ENCODE assay signal across 18 cellular contexts in genomic region chr2:237870754-237871651, GRCh38. TPM values are rescaled to one million over a fixed set of nuclear protein-coding genes. Genes with fewer than 3 reads are reported as not detected.
DNase-seq lines count a peak whose midpoint lies in the region; ATAC-seq and TF ChIP-seq lines count a peak whose summit lies in the region.
"Had no signal": no experiment of that assay in that cellular context is flagged by ENCODE, and none has a peak within 500 bp of the region (broad histone marks: within the 10 kb centered on the region; RNA-seq: fewer than 3 reads in every experiment).

No MANE protein-coding gene starts in this region.

- H3K9me3 Mint-ChIP-seq in activated CD8-positive, alpha-beta T cell treated with anti-CD3 and anti-CD28 coated beads, Interleukin-2, amount 10 ng/mL, durations not matched to agents 7 days and 5 days (ENCODE audit: insufficient read depth): no peaks in the 10 kb centered on the region
- H3K9me3 Mint-ChIP-seq in activated CD8-positive, alpha-beta T cell treated with anti-CD3 and anti-CD28 coated beads for 36 hours: no peaks in the 10 kb centered on the region
- no peaks in the 10 kb centered on the region for H3K9me3 Mint-ChIP-seq in activated CD8-positive, alpha-beta memory T cell treated with anti-CD3 and anti-CD28 coated beads, Interleukin-2, amount 10 ng/mL, durations not matched to agents 7 days and 5 days (ENCODE audit: low read depth)
- H3K9me3 Mint-ChIP-seq in activated T-helper 17 cell treated with anti-CD3 and anti-CD28 coated beads, Interleukin-2, amount 50 U/mL, for 72 hours: no peaks in the 10 kb centered on the region

- no peak for ATAC-seq in activated CD8-positive, alpha-beta T cell treated with anti-CD3 and anti-CD28 coated beads, Interleukin-2, amount 10 ng/mL, durations not matched to agents 7 days and 5 days
- ATAC-seq in activated CD8-positive, alpha-beta T cell treated with anti-CD3 and anti-CD28 coated beads for 36 hours: no peak
- ATAC-seq in activated CD8-positive, alpha-beta memory T cell treated with anti-CD3 and anti-CD28 coated beads, Interleukin-2, amount 10 ng/mL, durations not matched to agents 7 days and 5 days: no peak
- no peak for ATAC-seq in HG03571 (IDR thresholded peaks at IDR 0.05; ENCODE audit: unreplicated experiment)
- no peak for ATAC-seq in activated T-helper 17 cell treated with anti-CD3 and anti-CD28 coated beads, Interleukin-2, amount 50 U/mL, for 72 hours (replicated peaks)

- H3K4me3 ChIP-seq in tibial artery: no peak overlapping the region
- H3K4me3 ChIP-seq: esophagus squamous epithelium had no signal

- H3K27me3 ChIP-seq in tibial artery: no peaks in the 10 kb centered on the region

- H3K27ac ChIP-seq in tibial artery: peak overlapping the region; percentile 53 to 71
- H3K27ac ChIP-seq: esophagus squamous epithelium, WERI-Rb-1 had no signal

- peaks cover 26% of the 10 kb centered on the region for H3K4me1 Mint-ChIP-seq in activated CD8-positive, alpha-beta T cell treated with anti-CD3 and anti-CD28 coated beads, Interleukin-2, amount 10 ng/mL, durations not matched to agents 7 days and 5 days (ENCODE audit: low read depth)
- H3K4me1 Mint-ChIP-seq in activated CD8-positive, alpha-beta T cell treated with anti-CD3 and anti-CD28 coated beads for 36 hours (ENCODE audit: low read depth): peaks cover 18% of the 10 kb centered on the region
- peaks cover 8% of the 10 kb centered on the region for H3K4me1 Mint-ChIP-seq in activated CD8-positive, alpha-beta memory T cell treated with anti-CD3 and anti-CD28 coated beads, Interleukin-2, amount 10 ng/mL, durations not matched to agents 7 days and 5 days
- peaks cover 12% of the 10 kb centered on the region for H3K4me1 Mint-ChIP-seq in activated T-helper 17 cell treated with anti-CD3 and anti-CD28 coated beads, Interleukin-2, amount 50 U/mL, for 72 hours

- POLR2A ChIA-PET in activated CD8-positive, alpha-beta T cell treated with anti-CD3 and anti-CD28 coated beads, Interleukin-2, amount 10 ng/mL, durations not matched to agents 7 days and 5 days (lab: Charles Lee): no interaction called here
- POLR2A ChIA-PET in activated CD8-positive, alpha-beta T cell treated with anti-CD3 and anti-CD28 coated beads for 36 hours (lab: Charles Lee): no interaction called here

- no peak for DNase-seq in activated CD8-positive, alpha-beta T cell treated with anti-CD3 and anti-CD28 coated beads, Interleukin-2, amount 10 ng/mL, durations not matched to agents 7 days and 5 days
- DNase-seq in activated CD8-positive, alpha-beta T cell treated with anti-CD3 and anti-CD28 coated beads for 36 hours: no peak
- DNase-seq in activated CD8-positive, alpha-beta memory T cell treated with anti-CD3 and anti-CD28 coated beads, Interleukin-2, amount 10 ng/mL, durations not matched to agents 7 days and 5 days: peak; percentile 38
- DNase-seq in islet precursor cell (peak; percentile 70), tibial artery (peak in 1 of 2 donors; percentile 60), kidney glomerular epithelial cell (lab: John Stamatoyannopoulos, UW) (no peak)
- DNase-seq: activated naive CD4-positive, alpha-beta T cell treated with anti-CD3 and anti-CD28 coated beads, Interleukin-2, amount 50 U/mL, for 16 hours; esophagus squamous epithelium; GOT3; NCI-H187; NCI-H524; OCI-M1; stimulated activated CD4-positive, alpha-beta T cell treated with anti-CD3 and anti-CD28 coated beads, Interleukin-15, amount 100 ng/mL, for 24 hours; WERI-Rb-1 had no signal

- no peaks in the 10 kb centered on the region for H3K36me3 Mint-ChIP-seq in activated CD8-positive, alpha-beta T cell treated with anti-CD3 and anti-CD28 coated beads, Interleukin-2, amount 10 ng/mL, durations not matched to agents 7 days and 5 days (ENCODE audit: low read depth)
- H3K36me3 Mint-ChIP-seq in activated CD8-positive, alpha-beta T cell treated with anti-CD3 and anti-CD28 coated beads for 36 hours (ENCODE audit: low read depth): no peaks in the 10 kb centered on the region
- H3K36me3 Mint-ChIP-seq in activated CD8-positive, alpha-beta memory T cell treated with anti-CD3 and anti-CD28 coated beads, Interleukin-2, amount 10 ng/mL, durations not matched to agents 7 days and 5 days: no peaks in the 10 kb centered on the region
- no peaks in the 10 kb centered on the region for H3K36me3 Mint-ChIP-seq in activated T-helper 17 cell treated with anti-CD3 and anti-CD28 coated beads, Interleukin-2, amount 50 U/mL, for 72 hours (ENCODE audit: low read depth)

- no peaks in the 10 kb centered on the region for H3K9me3 ChIP-seq in tibial artery
- H3K9me3 ChIP-seq: esophagus squamous epithelium had no signal

- H3K4me3 Mint-ChIP-seq in activated CD8-positive, alpha-beta T cell treated with anti-CD3 and anti-CD28 coated beads, Interleukin-2, amount 10 ng/mL, durations not matched to agents 7 days and 5 days: no peak overlapping the region
- H3K4me3 Mint-ChIP-seq in activated CD8-positive, alpha-beta T cell treated with anti-CD3 and anti-CD28 coated beads for 36 hours: no peak overlapping the region
- no peak overlapping the region for H3K4me3 Mint-ChIP-seq in activated CD8-positive, alpha-beta memory T cell treated with anti-CD3 and anti-CD28 coated beads, Interleukin-2, amount 10 ng/mL, durations not matched to agents 7 days and 5 days
- H3K4me3 Mint-ChIP-seq in activated T-helper 17 cell treated with anti-CD3 and anti-CD28 coated beads, Interleukin-2, amount 50 U/mL, for 72 hours: no peak overlapping the region

- H3K4me1 ChIP-seq in tibial artery: peaks cover 2 to 96% (median 71%) of the 10 kb centered on the region in 4 donors

- peaks cover 30% of the 10 kb centered on the region for H3K27me3 Mint-ChIP-seq in activated CD8-positive, alpha-beta T cell treated with anti-CD3 and anti-CD28 coated beads, Interleukin-2, amount 10 ng/mL, durations not matched to agents 7 days and 5 days (ENCODE audit: low read depth)
- H3K27me3 Mint-ChIP-seq in activated CD8-positive, alpha-beta T cell treated with anti-CD3 and anti-CD28 coated beads for 36 hours: peaks cover 23% of the 10 kb centered on the region
- peaks cover 50% of the 10 kb centered on the region for H3K27me3 Mint-ChIP-seq in activated CD8-positive, alpha-beta memory T cell treated with anti-CD3 and anti-CD28 coated beads, Interleukin-2, amount 10 ng/mL, durations not matched to agents 7 days and 5 days
- H3K27me3 Mint-ChIP-seq in activated T-helper 17 cell treated with anti-CD3 and anti-CD28 coated beads, Interleukin-2, amount 50 U/mL, for 72 hours: peaks cover 18% of the 10 kb centered on the region

- CTCF ChIA-PET in activated CD8-positive, alpha-beta T cell treated with anti-CD3 and anti-CD28 coated beads, Interleukin-2, amount 10 ng/mL, durations not matched to agents 7 days and 5 days (lab: Charles Lee): no interaction called here
- CTCF ChIA-PET in activated CD8-positive, alpha-beta T cell treated with anti-CD3 and anti-CD28 coated beads for 36 hours (lab: Charles Lee): no interaction called here
- CTCF ChIA-PET in activated CD8-positive, alpha-beta memory T cell treated with anti-CD3 and anti-CD28 coated beads, Interleukin-2, amount 10 ng/mL, durations not matched to agents 7 days and 5 days (lab: Charles Lee): no interaction called here

- intact Hi-C loops in activated CD8-positive, alpha-beta T cell treated with anti-CD3 and anti-CD28 coated beads for 36 hours (cut with micrococcal nuclease): no loop called here
- intact Hi-C loops in tibial artery (cut with DNase I; ENCODE audit: low total_unique reads): no loop called here

- peak overlapping the region; percentile 3 for H3K27ac Mint-ChIP-seq in activated CD8-positive, alpha-beta T cell treated with anti-CD3 and anti-CD28 coated beads, Interleukin-2, amount 10 ng/mL, durations not matched to agents 7 days and 5 days
- H3K27ac Mint-ChIP-seq in activated CD8-positive, alpha-beta T cell treated with anti-CD3 and anti-CD28 coated beads for 36 hours: no peak overlapping the region
- H3K27ac Mint-ChIP-seq in activated CD8-positive, alpha-beta memory T cell treated with anti-CD3 and anti-CD28 coated beads, Interleukin-2, amount 10 ng/mL, durations not matched to agents 7 days and 5 days: no peak overlapping the region
- no peak overlapping the region for H3K27ac Mint-ChIP-seq in activated T-helper 17 cell treated with anti-CD3 and anti-CD28 coated beads, Interleukin-2, amount 50 U/mL, for 72 hours

- no peak for TF ChIP-seq CTCF in activated CD8-positive, alpha-beta T cell treated with anti-CD3 and anti-CD28 coated beads for 36 hours (IDR thresholded peaks at IDR 0.05)
- no peak for TF ChIP-seq CTCF in tibial artery (IDR thresholded peaks at IDR 0.05)

- no peaks in the 10 kb centered on the region for H3K36me3 ChIP-seq in tibial artery
- H3K36me3 ChIP-seq: esophagus squamous epithelium, WERI-Rb-1 had no signal

RNA-seq across cellular contexts. Expression of gene RAMP1, which starts 11.6 kb away (rescaled TPM):
- total RNA-seq in activated CD8-positive, alpha-beta T cell treated with anti-CD3 and anti-CD28 coated beads, Interleukin-2, amount 10 ng/mL, durations not matched to agents 7 days and 5 days: 1 to 10 TPM; 5.8 to 5.9 TPM
- 1 to 10 TPM; 1.0 to 1.4 TPM for total RNA-seq in activated CD8-positive, alpha-beta T cell treated with anti-CD3 and anti-CD28 coated beads for 36 hours
- total RNA-seq in activated CD8-positive, alpha-beta memory T cell treated with anti-CD3 and anti-CD28 coated beads, Interleukin-2, amount 10 ng/mL, durations not matched to agents 7 days and 5 days: 1 to 10 TPM in 1 of 2 experiments, under 1 TPM in 1; 0.64 to 3.9 TPM
- under 1 TPM in 1 of 2 donors, not detected in 1; 0.54 TPM for total RNA-seq in activated T-helper 17 cell treated with anti-CD3 and anti-CD28 coated beads, Interleukin-2, amount 50 U/mL, for 72 hours
- total RNA-seq: dermis microvascular lymphatic vessel endothelial cell, HT1080 had no signal

Comparison
In these comparisons a context has a peak if more than half of its experiments do, and no peak if none do; other contexts are left out.
1. DNase-seq: peak in activated CD8-positive, alpha-beta memory T cell treated with anti-CD3 and anti-CD28 coated beads, Interleukin-2, amount 10 ng/mL, durations not matched to agents 7 days and 5 days (single experiment) and islet precursor cell (single experiment); none in activated CD8-positive, alpha-beta T cell treated with anti-CD3 and anti-CD28 coated beads, Interleukin-2, amount 10 ng/mL, durations not matched to agents 7 days and 5 days (single experiment), activated CD8-positive, alpha-beta T cell treated with anti-CD3 and anti-CD28 coated beads for 36 hours (single experiment) and kidney glomerular epithelial cell (single experiment).